29 cellular contexts compared by ENCODE assay signal in the genomic region with DNA sequence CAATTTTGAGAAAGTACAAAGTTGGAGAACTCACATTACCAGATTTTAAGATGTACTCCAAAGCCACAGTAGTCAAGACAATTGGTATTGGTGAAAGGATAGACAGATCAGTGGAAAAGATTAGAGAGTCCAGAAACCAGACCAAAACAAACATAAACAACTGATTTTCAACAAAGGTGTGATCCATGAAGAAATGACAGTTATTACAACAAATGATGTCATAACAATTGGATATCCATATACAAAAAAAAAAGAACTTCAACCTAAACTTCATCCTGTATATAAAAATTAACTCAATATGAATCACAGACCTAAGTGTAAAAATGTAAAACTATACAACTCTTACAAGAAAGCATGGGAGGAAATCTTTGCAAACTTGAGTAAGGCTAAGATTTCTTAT. TPM values are rescaled to one million over a fixed set of nuclear protein-coding genes. Genes with fewer than 3 reads are reported as not detected.
"Had no signal": no experiment of that assay in that cellular context is flagged by ENCODE, and none has a peak within 500 bp of the region (broad histone marks: within the 10 kb centered on the region; RNA-seq: fewer than 3 reads in every experiment).

No MANE protein-coding gene starts in this region.

- H3K4me1 ChIP-seq: suprapubic skin, testis, thyroid gland, tibial artery, tibial nerve, transverse colon, upper lobe of left lung, upper lobe of right lung, uterus, vagina had no signal

- DNase-seq: stimulated activated CD4-positive, alpha-beta T cell treated with anti-CD3 and anti-CD28 coated beads, Interleukin-2, amount 100 ng/mL, for 48 hours; stimulated activated CD4-positive, alpha-beta T cell treated with anti-CD3 and anti-CD28 coated beads, Interleukin-4, amount 100 ng/mL, for 1 hour; stimulated activated CD4-positive, alpha-beta T cell treated with anti-CD3 and anti-CD28 coated beads, Interleukin-4, amount 100 ng/mL, for 24 hours; stimulated activated CD4-positive, alpha-beta T cell treated with anti-CD3 and anti-CD28 coated beads, Interleukin-4, amount 100 ng/mL, for 4 hours; stimulated activated CD8-positive, alpha-beta memory T cell treated with anti-CD3 and anti-CD28 coated beads, Interleukin-4, amount 100 ng/mL, for 48 hours; stimulated activated naive B cell treated with anti-CD40 and anti-IgM and Interleukin-4, amounts not matched to agents 10 μg/mL and 1 μg/mL and 100 μg/mL, for 72 hours; stimulated activated naive CD4-positive, alpha-beta T cell; stimulated activated naive CD4-positive, alpha-beta T cell treated with Interleukin-2 at 50 U/mL for 16 hours; stimulated activated naive CD8-positive, alpha-beta T cell treated with anti-CD3 and anti-CD28 coated beads, Interleukin-15, amount 100 ng/mL, for 72 hours; stimulated activated naive CD8-positive, alpha-beta T cell treated with anti-CD3 and anti-CD28 coated beads, Interleukin-15, Interleukin-2, amounts not matched to agents 100 U/mL and 50 U/mL, for 24 hours; stomach; substantia nigra; testis; thyroid gland; tibial artery; transverse colon; upper lobe of left lung; upper lobe of right lung; uterus had no signal

- H3K27me3 ChIP-seq: stomach, suprapubic skin, testis, thyroid gland, tibial artery, tibial nerve, transverse colon, upper lobe of left lung, upper lobe of right lung, uterus, vagina had no signal

- H3K4me3 ChIP-seq: stomach, suprapubic skin, testis, thoracic aorta, thyroid gland, tibial artery, tibial nerve, transverse colon, upper lobe of left lung, upper lobe of right lung, uterus, vagina had no signal

- H3K36me3 ChIP-seq: thyroid gland, uterus had no signal

- FAIRE-seq: urothelium cell line had no signal

- ATAC-seq: stimulated activated effector memory CD8-positive, alpha-beta T cell treated with anti-CD3 and anti-CD28 coated beads, Interleukin-12 subunit alpha, Interleukin-12 subunit beta, amount 100 ng/mL, for 72 hours; stimulated activated memory B cell treated with anti-CD40 and anti-IgM and Interleukin-4, amounts not matched to agents 10 μg/mL and 1 μg/mL and 100 μg/mL, for 72 hours; stimulated activated naive B cell treated with anti-CD40 and anti-IgM and Interleukin-4, amounts not matched to agents 10 μg/mL and 1 μg/mL and 100 μg/mL, for 72 hours; stimulated activated naive CD8-positive, alpha-beta T cell treated with anti-CD3 and anti-CD28 coated beads, Interleukin-15, amount 100 ng/mL, for 72 hours; stimulated activated naive CD8-positive, alpha-beta T cell treated with anti-CD3 and anti-CD28 coated beads, Interleukin-15, Interleukin-2, amounts not matched to agents 100 U/mL and 50 U/mL, for 24 hours; upper lobe of right lung had no signal

- H3K27ac ChIP-seq: stomach, suprapubic skin, testis, thoracic aorta, thyroid gland, tibial artery, tibial nerve, transverse colon, upper lobe of left lung, upper lobe of right lung, uterus, vagina had no signal

- H3K9me3 ChIP-seq: stomach, suprapubic skin, testis, thoracic aorta, thyroid gland, tibial artery, tibial nerve, transverse colon, upper lobe of left lung, upper lobe of right lung, uterus, vagina had no signal

RNA-seq across cellular contexts. Expression of a gene that starts 45.7 kb away (rescaled TPM):
- total RNA-seq: subcutaneous adipose tissue, temporal lobe, thoracic aorta, thyroid gland, tibial nerve, urinary bladder, vagina had no signal
